8 cellular contexts compared by ENCODE assay signal in genomic region chrY:26671078-26671879, GRCh38.
DNase-seq lines count a peak whose midpoint lies in the region; ATAC-seq, FAIRE-seq and TF ChIP-seq lines count a peak whose summit lies in the region.
"Not testable (repeated sequence)": the region's sequence is repeated elsewhere in the genome, so short reads cannot be mapped to it uniquely, and the experiment has no call there.

No MANE protein-coding gene starts in this region.

- not testable (repeated sequence) for H3K4me1 ChIP-seq in left ventricle myocardium inferior; prostate gland (replicated peaks); thyroid gland

- FAIRE-seq in RCC 7860 (lab: Jason Lieb, UNC): not testable (repeated sequence)

- peak overlapping the region; percentile 54 for H3K27ac ChIP-seq in cingulate gyrus (ENCODE audit: low read depth, low read length)
- not testable (repeated sequence) for H3K27ac ChIP-seq in left ventricle myocardium inferior (replicated peaks); prostate gland; thyroid gland

- intact Hi-C loops in left ventricle myocardium inferior (cut with micrococcal nuclease); prostate gland (cut with DNase I); thyroid gland (cut with DNase I): not testable (repeated sequence)

- TF ChIP-seq POLR2A in prostate gland (IDR thresholded peaks at IDR 0.05); thyroid gland (IDR thresholded peaks at IDR 0.05): not testable (repeated sequence)

- H3K9me3 ChIP-seq in left ventricle myocardium inferior (replicated peaks): peaks cover 30% of the 10 kb centered on the region
- not testable (repeated sequence) for H3K9me3 ChIP-seq in prostate gland, thyroid gland

- not testable (repeated sequence) for TF ChIP-seq CTCF in left ventricle myocardium inferior (IDR thresholded peaks at IDR 0.05; ENCODE audit: borderline replicate concordance); prostate gland (IDR thresholded peaks at IDR 0.05); thyroid gland (IDR thresholded peaks at IDR 0.05)

- ATAC-seq in HG02610 (IDR thresholded peaks at IDR 0.05; ENCODE audit: unreplicated experiment): peak; percentile 66

- DNase-seq in EL (peak; percentile 34), RCC 7860 (ENCODE audit: low spot score) (peak; percentile 65), activated T-cell treated with anti-CD3 and anti-CD28 coated beads for 48 hours (ENCODE audit: low read depth) (peak; percentile 7), left ventricle myocardium inferior (peak; percentile 17), prostate gland (ENCODE audit: low spot score) (peak; percentile 72), thyroid gland (peak; percentile 4 to 10)

- not testable (repeated sequence) for H3K27me3 ChIP-seq in left ventricle myocardium inferior (ENCODE audit: low read depth); prostate gland (replicated peaks; ENCODE audit: insufficient read depth); thyroid gland

- 75% methylated on average over 14 of the region's 14 CpGs for WGBS in prostate gland
- 71 to 76% methylated on average over 14 of the region's 14 CpGs for WGBS in thyroid gland, 2 donors

- not testable (repeated sequence) for H3K36me3 ChIP-seq in left ventricle myocardium inferior, prostate gland, thyroid gland

- H3K4me3 ChIP-seq in left ventricle myocardium inferior; prostate gland; thyroid gland (replicated peaks in 1 of 3): not testable (repeated sequence)

Comparison
In these comparisons a context has a peak if more than half of its experiments do, and no peak if none do; other contexts are left out.
1. DNase-seq: peak in every context shown above with its lines; median percentile 72 in prostate gland; 65 in RCC 7860; 34 in EL; 17 in left ventricle myocardium inferior; 7 in activated T-cell treated with anti-CD3 and anti-CD28 coated beads for 48 hours; 7 in thyroid gland.